ENCODE assay signal across 24 cellular contexts in genomic region chr4:60195256-60195655, GRCh38.
"Had no signal": no experiment of that assay in that cellular context is flagged by ENCODE, and none has a peak within 500 bp of the region (broad histone marks: within the 10 kb centered on the region; RNA-seq: fewer than 3 reads in every experiment).

No MANE protein-coding gene starts in this region.

- H3K27me3 ChIP-seq: spleen, tibial nerve, uterus had no signal

- H3K36me3 ChIP-seq: lower lobe of right lung, pancreas, prostate gland, spleen, tibial nerve, uterus had no signal

- DNase-seq: hippocampal formation; kidney glomerular epithelial cell; left cardiac atrium; left ventricle myocardium superior; lower lobe of right lung; mammary epithelial cell; mesendoderm; midbrain; mucosa of descending colon; naive thymus-derived CD4-positive, alpha-beta T cell; nucleus accumbens; pancreas; posterior cingulate gyrus; retina; right cardiac atrium; spleen; stimulated activated CD4-positive, alpha-beta T cell treated with anti-CD3 and anti-CD28 coated beads, Interleukin-4, amount 100 ng/mL, for 24 hours; stimulated activated naive CD4-positive, alpha-beta T cell; stimulated activated naive CD8-positive, alpha-beta T cell treated with anti-CD3 and anti-CD28 coated beads, Interleukin-15, amount 100 ng/mL, for 72 hours; substantia nigra; uterus had no signal

- H3K27ac ChIP-seq: lower lobe of right lung, pancreas, prostate gland, skin epidermis, spleen, tibial nerve, uterus had no signal

- H3K4me1 ChIP-seq: lower lobe of right lung, pancreas, prostate gland, spleen, tibial nerve, uterus had no signal

- H3K4me3 ChIP-seq: lower lobe of right lung, mucosa of descending colon, pancreas, prostate gland, skin epidermis, spleen, tibial nerve, uterus had no signal

- H3K9me3 ChIP-seq: lower lobe of right lung, mucosa of descending colon, pancreas, prostate gland, uterus had no signal
